ENCODE assay signal across 25 cellular contexts in the genomic region with DNA sequence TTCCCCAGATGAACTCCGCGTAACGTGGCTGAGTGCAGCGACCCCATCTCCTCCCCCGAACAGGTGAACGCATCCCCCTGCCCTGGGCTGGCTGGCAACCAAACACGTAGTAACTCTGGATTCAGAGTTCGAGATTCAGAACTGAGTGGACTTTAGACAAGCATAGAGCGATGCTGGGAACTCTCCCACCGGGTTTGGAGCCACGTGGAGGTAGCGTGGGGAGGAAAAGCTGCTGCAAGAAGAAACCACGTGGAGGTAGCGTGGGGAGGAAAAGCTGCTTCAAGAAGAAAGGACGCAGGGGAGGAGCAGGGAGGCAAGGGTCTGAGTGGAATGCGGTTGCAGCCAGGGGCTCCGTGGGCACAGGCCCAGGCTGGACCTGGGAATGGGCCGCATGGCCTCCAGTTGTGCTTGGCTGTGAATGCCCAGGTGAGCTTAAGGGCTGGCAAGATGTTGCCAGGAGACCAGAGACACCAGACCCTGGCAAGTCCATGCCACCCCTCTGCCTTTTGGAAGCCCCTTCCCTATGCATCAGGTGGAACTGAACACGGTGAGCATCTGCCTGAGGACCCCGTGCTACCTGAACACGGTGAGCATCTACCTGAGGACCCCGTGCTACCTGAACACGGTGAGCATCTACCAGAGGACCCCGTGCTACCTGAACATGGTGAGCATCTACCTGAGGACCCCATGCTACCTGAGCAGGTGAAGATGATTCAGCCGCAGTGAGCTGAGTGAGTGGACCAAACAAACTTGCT.
A peak's percentile ranks its signal among the peaks of the same experiment; 100 is the strongest.
DNase-seq lines count a peak whose midpoint lies in the region; ATAC-seq and TF ChIP-seq lines count a peak whose summit lies in the region.
"Had no signal": no experiment of that assay in that cellular context is flagged by ENCODE, and none has a peak within 500 bp of the region (broad histone marks: within the 10 kb centered on the region; RNA-seq: fewer than 3 reads in every experiment).

No MANE protein-coding gene starts in this region.

- H3K4me3 Mint-ChIP-seq in nephron (no peak overlapping the region), type B pancreatic cell (no peak overlapping the region)
- H3K4me3 Mint-ChIP-seq: activated CD4-positive, alpha-beta memory T cell treated with anti-CD3 and anti-CD28 coated beads, Interleukin-2, amount 10 ng/mL, durations not matched to agents 7 days and 5 days; B cell; stimulated activated naive CD8-positive, alpha-beta T cell treated with anti-CD3 and anti-CD28 coated beads, Interleukin-15, Interleukin-2, amounts not matched to agents 100 ng/mL and 50 ng/mL, for 24 hours; T-helper 17 cell had no signal

- peak; percentile 32 for DNase-seq in activated CD8-positive, alpha-beta memory T cell treated with anti-CD3 and anti-CD28 coated beads, Interleukin-2, amount 50 U/mL, for 48 hours
- DNase-seq in activated CD8-positive, alpha-beta memory T cell treated with anti-CD3 and anti-CD28 coated beads for 24 hours = no peak
- DNase-seq in ecto neural progenitor cell (ENCODE audit: low spot score) (peak; percentile 28), type B pancreatic cell (ENCODE audit: extremely low spot score, unreplicated experiment) (peak; percentile 54), SIG-M5 (lab: John Stamatoyannopoulos, UW) (no peak), DMS79 (lab: John Stamatoyannopoulos, UW) (no peak)
- DNase-seq: ACHN; activated CD4-positive, alpha-beta memory T cell treated with anti-CD3 and anti-CD28 coated beads, Interleukin-2, amount 10 ng/mL, durations not matched to agents 7 days and 5 days; activated CD4-positive, alpha-beta T cell treated with anti-CD3 and anti-CD28 coated beads for 1 hour; activated T-cell treated with anti-CD3 and anti-CD28 coated beads for 4 hours; amygdala; brain microvascular endothelial cell; gastrocnemius medialis; mammary epithelial cell; MM.1S; NCI-H446; NCI-H82; stimulated activated CD8-positive, alpha-beta memory T cell treated with anti-CD3 and anti-CD28 coated beads, Interleukin-4, amount 100 ng/mL, for 48 hours; T-helper 17 cell had no signal

- peaks cover 23% of the 10 kb centered on the region for H3K4me1 Mint-ChIP-seq in nephron
- H3K4me1 Mint-ChIP-seq in type B pancreatic cell (ENCODE audit: unreplicated experiment) = peaks cover 23% of the 10 kb centered on the region
- H3K4me1 Mint-ChIP-seq: activated CD4-positive, alpha-beta memory T cell treated with anti-CD3 and anti-CD28 coated beads, Interleukin-2, amount 10 ng/mL, durations not matched to agents 7 days and 5 days; B cell had no signal

- TF ChIP-seq CTCF in nephron (IDR thresholded peaks at IDR 0.05; ENCODE audit: unreplicated experiment in 3 of 3) = no peak
- TF ChIP-seq CTCF in type B pancreatic cell (conservative IDR thresholded peaks at IDR 0.05) = no peak

- ATAC-seq in GM18505 (IDR thresholded peaks at IDR 0.05; ENCODE audit: unreplicated experiment) = no peak
- ATAC-seq: activated naive CD4-positive, alpha-beta T cell treated with anti-CD3 and anti-CD28 coated beads, Interleukin-2, amount 50 U/mL, for 72 hours; gastrocnemius medialis; right cardiac atrium; T-helper 17 cell had no signal

- H3K36me3 Mint-ChIP-seq in nephron (ENCODE audit: low read depth) = no peaks in the 10 kb centered on the region
- H3K36me3 Mint-ChIP-seq in type B pancreatic cell = no peaks in the 10 kb centered on the region
- H3K36me3 Mint-ChIP-seq: activated naive CD4-positive, alpha-beta T cell treated with anti-CD3 and anti-CD28 coated beads, Interleukin-2, amount 50 U/mL, for 72 hours had no signal

- H3K27me3 Mint-ChIP-seq in nephron (ENCODE audit: low read depth) (peaks cover 29% of the 10 kb centered on the region), type B pancreatic cell (peaks cover 12% of the 10 kb centered on the region)
- H3K27me3 Mint-ChIP-seq: B cell; stimulated activated naive CD8-positive, alpha-beta T cell treated with anti-CD3 and anti-CD28 coated beads, Interleukin-15, Interleukin-2, amounts not matched to agents 100 ng/mL and 50 ng/mL, for 24 hours had no signal

- H3K27ac Mint-ChIP-seq in nephron = peak overlapping the region; percentile 33 to 86 (median 53)
- no peak overlapping the region for H3K27ac Mint-ChIP-seq in type B pancreatic cell
- H3K27ac Mint-ChIP-seq: activated CD4-positive, alpha-beta memory T cell treated with anti-CD3 and anti-CD28 coated beads, Interleukin-2, amount 10 ng/mL, durations not matched to agents 7 days and 5 days; activated naive CD4-positive, alpha-beta T cell treated with anti-CD3 and anti-CD28 coated beads, Interleukin-2, amount 50 U/mL, for 72 hours; B cell; stimulated activated naive CD8-positive, alpha-beta T cell treated with anti-CD3 and anti-CD28 coated beads, Interleukin-15, Interleukin-2, amounts not matched to agents 100 ng/mL and 50 ng/mL, for 24 hours; T-helper 17 cell had no signal

- H3K9me3 Mint-ChIP-seq in nephron = no peaks in the 10 kb centered on the region
- peaks cover 5% of the 10 kb centered on the region for H3K9me3 Mint-ChIP-seq in type B pancreatic cell
- H3K9me3 Mint-ChIP-seq: activated CD4-positive, alpha-beta memory T cell treated with anti-CD3 and anti-CD28 coated beads, Interleukin-2, amount 10 ng/mL, durations not matched to agents 7 days and 5 days; activated naive CD4-positive, alpha-beta T cell treated with anti-CD3 and anti-CD28 coated beads, Interleukin-2, amount 50 U/mL, for 72 hours; stimulated activated naive CD8-positive, alpha-beta T cell treated with anti-CD3 and anti-CD28 coated beads, Interleukin-15, Interleukin-2, amounts not matched to agents 100 ng/mL and 50 ng/mL, for 24 hours had no signal

- no peak for TF ChIP-seq POLR2A in GM18505 (IDR thresholded peaks at IDR 0.05; ENCODE audit: borderline replicate concordance, extremely low read depth, insufficient read depth, insufficient read length)

Comparison
In these comparisons a context has a peak if more than half of its experiments do, and no peak if none do; other contexts are left out.
1. DNase-seq: peak in activated CD8-positive, alpha-beta memory T cell treated with anti-CD3 and anti-CD28 coated beads, Interleukin-2, amount 50 U/mL, for 48 hours (single experiment), ecto neural progenitor cell (single experiment) and type B pancreatic cell (single experiment); none in activated CD8-positive, alpha-beta memory T cell treated with anti-CD3 and anti-CD28 coated beads for 24 hours (single experiment), SIG-M5 (single experiment) and DMS79 (single experiment).